In genomic region chr1:45522324-45523104, GRCh38 we compare ENCODE assay signal across 8 cellular contexts. TPM values are rescaled to one million over a fixed set of nuclear protein-coding genes. Genes with fewer than 3 reads are reported as not detected.
DNase-seq lines count a peak whose midpoint lies in the region; ATAC-seq, FAIRE-seq and TF ChIP-seq lines count a peak whose summit lies in the region.

No MANE protein-coding gene starts in this region.

- H2AFZ ChIP-seq in Karpas-422 (ENCODE audit: low read length) = peak overlapping the region; percentile 69

- H3K9ac ChIP-seq in Karpas-422 (ENCODE audit: low read length) (peak overlapping the region; percentile 95), mucosa of rectum (ENCODE audit: low read depth in 1 of 2, low read length in 2 of 2) (peak overlapping the region; percentile 96 to 97)

- H3K9me3 ChIP-seq in Karpas-422 (ENCODE audit: low read length) (no peaks in the 10 kb centered on the region), mucosa of rectum (ENCODE audit: control insufficient read depth in 2 of 2, low read length in 2 of 2) (no peaks in the 10 kb centered on the region)

- no peak for FAIRE-seq in bronchial epithelial cell (lab: Jason Lieb, UNC)

- TF ChIP-seq CTCF in GM12864 (IDR thresholded peaks at IDR 0.05; ENCODE audit: low read depth, low read length, missing control alignments) = no peak
- no peak for TF ChIP-seq CTCF in bronchial epithelial cell (IDR thresholded peaks at IDR 0.05; ENCODE audit: insufficient read depth, low read length, severe bottlenecking)

- no peak for ATAC-seq in GM18868 (IDR thresholded peaks at IDR 0.05; ENCODE audit: unreplicated experiment)

- peak overlapping the region; percentile 51 for H3K27ac ChIP-seq in Karpas-422 (ENCODE audit: low read length)
- peak overlapping the region; percentile 90 to 92 for H3K27ac ChIP-seq in mucosa of rectum (ENCODE audit: low read depth in 2 of 2, low read length in 2 of 2)

- peaks cover 38% of the 10 kb centered on the region for H3K79me2 ChIP-seq in Karpas-422 (ENCODE audit: low read length)

- H3K4me3 ChIP-seq in GM12864 (ENCODE audit: low read depth, low read length) = peak overlapping the region; percentile 91
- H3K4me3 ChIP-seq in Karpas-422 (ENCODE audit: low read length) = peak overlapping the region; percentile 88
- peak overlapping the region; percentile 96 for H3K4me3 ChIP-seq in bronchial epithelial cell (ENCODE audit: low read depth, low read length)
- H3K4me3 ChIP-seq in mucosa of rectum (ENCODE audit: low read length in 2 of 2) = peak overlapping the region; percentile 94 to 95

- no peaks in the 10 kb centered on the region for H3K9me2 ChIP-seq in Karpas-422 (replicated peaks; ENCODE audit: insufficient read depth, low read length)

- H3K27me3 ChIP-seq in Karpas-422 (ENCODE audit: low read length) = no peaks in the 10 kb centered on the region
- no peaks in the 10 kb centered on the region for H3K27me3 ChIP-seq in bronchial epithelial cell (ENCODE audit: control insufficient read depth, insufficient read depth, low read length)
- no peaks in the 10 kb centered on the region for H3K27me3 ChIP-seq in mucosa of rectum (ENCODE audit: control insufficient read depth in 2 of 2, insufficient read depth in 2 of 2, low read length in 2 of 2)

- peak overlapping the region; percentile 82 for H3K4me2 ChIP-seq in Karpas-422 (ENCODE audit: low read depth, low read length, poor library complexity, severe bottlenecking)

- H3K36me3 ChIP-seq in Karpas-422 (ENCODE audit: insufficient read depth, low read length) (peaks cover 11% of the 10 kb centered on the region; the same call in 1 of the 2 replicates), bronchial epithelial cell (ENCODE audit: control insufficient read depth, insufficient read depth, low read length) (peaks cover 7% of the 10 kb centered on the region), mucosa of rectum (ENCODE audit: control insufficient read depth in 2 of 2, insufficient read depth in 2 of 2, low read length in 2 of 2) (peaks cover 0 to 3% of the 10 kb centered on the region in 2 donors)

- DNase-seq in GM12864 (ENCODE audit: low read depth) (no peak), Karpas-422 (no peak), bronchial epithelial cell (ENCODE audit: low read depth) (peak; percentile 68), NCI-H446 (lab: John Stamatoyannopoulos, UW) (no peak), Kasumi-1 (lab: John Stamatoyannopoulos, UW) (no peak), SIG-M5 treated with dmso at 0.1 percent for 504 hours (lab: John Stamatoyannopoulos, UW; ENCODE audit: unreplicated experiment) (no peak)

- H4K20me1 ChIP-seq in Karpas-422 (ENCODE audit: insufficient read depth, low read depth, low read length) = peaks cover 17% of the 10 kb centered on the region

- H3K4me1 ChIP-seq in Karpas-422 (ENCODE audit: low read length) (peaks cover 36% of the 10 kb centered on the region), mucosa of rectum (ENCODE audit: control insufficient read depth in 2 of 2, insufficient read depth in 2 of 2, low read length in 2 of 2) (peaks cover 9 to 16% of the 10 kb centered on the region in 2 donors)

RNA-seq across cellular contexts. Expression of gene PRDX1, which starts 0.8 kb away (rescaled TPM):
- 289 and 397 TPM in 2 replicates for total RNA-seq in Karpas-422 (2014; rRNA removed; shearing (Covaris generic); ENCODE audit: low replicate concordance)
- 403 and 721 TPM in 2 replicates for total RNA-seq in bronchial epithelial cell

RNA-seq across cellular contexts. Expression of gene MMACHC, which starts 22.4 kb away (rescaled TPM):
- total RNA-seq in Karpas-422 (2014; rRNA removed; shearing (Covaris generic); ENCODE audit: low replicate concordance) = 5.5 and 13.8 TPM in 2 replicates
- 0.77 and 1.1 TPM in 2 replicates for total RNA-seq in bronchial epithelial cell

RNA-seq across cellular contexts. Expression of gene CCDC163, which starts 22.6 kb away (rescaled TPM):
- 5.8 and 9.0 TPM in 2 replicates for total RNA-seq in Karpas-422 (2014; rRNA removed; shearing (Covaris generic); ENCODE audit: low replicate concordance)
- total RNA-seq in bronchial epithelial cell = 0.26 and 0.64 TPM in 2 replicates

RNA-seq across cellular contexts. Expression of gene AKR1A1, which starts 28.1 kb away (rescaled TPM):
- total RNA-seq in Karpas-422 (2014; rRNA removed; shearing (Covaris generic); ENCODE audit: low replicate concordance) = 79.0 and 120 TPM in 2 replicates
- total RNA-seq in bronchial epithelial cell = 109 and 145 TPM in 2 replicates

RNA-seq across cellular contexts. Expression of gene TESK2, which starts 31.6 kb away (rescaled TPM):
- total RNA-seq in Karpas-422 (2014; rRNA removed; shearing (Covaris generic); ENCODE audit: low replicate concordance) = 1.3 and 1.5 TPM in 2 replicates
- total RNA-seq in bronchial epithelial cell = 1.6 and 2.0 TPM in 2 replicates
